20 cellular contexts compared by ENCODE assay signal in the genomic region with DNA sequence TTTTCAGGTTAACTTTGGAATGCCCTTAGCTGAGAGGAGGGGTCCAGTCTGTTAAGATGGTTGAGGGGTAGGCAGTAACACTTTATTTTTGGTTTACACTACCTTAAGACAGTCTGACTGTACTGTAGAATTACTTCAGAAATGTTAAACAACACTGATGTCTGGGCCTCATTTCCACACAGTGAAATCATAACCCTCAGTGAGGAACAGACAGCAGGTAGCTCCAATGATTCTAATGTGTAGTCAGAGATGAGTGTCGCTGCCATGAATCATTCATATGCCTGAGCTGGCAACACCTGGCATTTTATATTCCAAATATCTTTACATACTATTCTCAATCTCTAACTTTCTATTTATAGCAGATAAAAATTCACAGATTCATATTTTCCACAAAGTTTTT. TPM values are rescaled to one million over a fixed set of nuclear protein-coding genes. Genes with fewer than 3 reads are reported as not detected.
"Had no signal": no experiment of that assay in that cellular context is flagged by ENCODE, and none has a peak within 500 bp of the region (broad histone marks: within the 10 kb centered on the region; RNA-seq: fewer than 3 reads in every experiment).

No MANE protein-coding gene starts in this region.

- H3K79me2 ChIP-seq: hepatocyte had no signal

- H3K9me3 Mint-ChIP-seq: neural crest cell had no signal

- H3K4me1 Mint-ChIP-seq: neural crest cell had no signal

- H3K36me3 ChIP-seq: gastroesophageal sphincter, spleen, stomach, thoracic aorta had no signal

- H3K4me1 ChIP-seq: gastroesophageal sphincter, spleen had no signal

- H3K9me3 ChIP-seq: gastroesophageal sphincter, spleen, stomach, thoracic aorta had no signal

- H3K27me3 ChIP-seq: gastroesophageal sphincter, hepatocyte, spleen, stomach had no signal

- H3K4me3 Mint-ChIP-seq: neural crest cell had no signal

- DNase-seq: activated gamma-delta T cell; caudate nucleus; effector CD4-positive, alpha-beta T cell; spleen; stomach; T-helper 2 cell had no signal

- H3K4me3 ChIP-seq: coronary artery, gastroesophageal sphincter, hepatocyte, spleen, stomach, thoracic aorta had no signal

- ATAC-seq: gastroesophageal sphincter, sciatic nerve had no signal

- H2AFZ ChIP-seq: hepatocyte had no signal

- H3K27ac ChIP-seq: coronary artery, gastroesophageal sphincter, hepatocyte, spleen, stomach, thoracic aorta had no signal

- H3K4me2 ChIP-seq: hepatocyte had no signal

RNA-seq across cellular contexts. Expression of a gene that starts 37.3 kb away (rescaled TPM):
- total RNA-seq: endothelial cell of umbilical vein, gastroesophageal sphincter, hepatocyte, kidney epithelial cell, liver, mesenteric fat pad, neural crest cell, osteocyte, pulmonary artery endothelial cell, sciatic nerve, spleen, stomach, thoracic aorta, urinary bladder had no signal
- polyA plus RNA-seq: adipose tissue, endothelial cell of umbilical vein, hepatocyte, liver, spleen, stomach, urinary bladder had no signal
